In genomic region chr1:108557311-108557710, GRCh38 we compare ENCODE assay signal across 12 cellular contexts. TPM values are rescaled to one million over a fixed set of nuclear protein-coding genes. Genes with fewer than 3 reads are reported as not detected.
DNase-seq lines count a peak whose midpoint lies in the region; ATAC-seq lines count a peak whose summit lies in the region.
"Had no signal": no experiment of that assay in that cellular context is flagged by ENCODE, and none has a peak within 500 bp of the region (broad histone marks: within the 10 kb centered on the region; RNA-seq: fewer than 3 reads in every experiment).

No MANE protein-coding gene starts in this region.

- no peaks in the 10 kb centered on the region for H3K36me3 ChIP-seq in neuronal stem cell (replicated peaks in 1 of 2; ENCODE audit: control insufficient read depth in 2 of 2, insufficient read depth in 2 of 2, low read length in 2 of 2)
- H3K36me3 ChIP-seq: brain microvascular endothelial cell had no signal

- no CpG with 5 or more reads among the region's 1 CpG for WGBS in neuronal stem cell (ENCODE audit: extremely low coverage in 2 of 2, insufficient read length in 2 of 2, insufficient replicate concordance in 1 of 2), 2 donors

- H2BK5ac ChIP-seq in neuronal stem cell (ENCODE audit: low read length), result no peak overlapping the region

- no peaks in the 10 kb centered on the region for H3K79me1 ChIP-seq in neuronal stem cell (ENCODE audit: low read depth, low read length)

- H3K27me3 ChIP-seq in neuronal stem cell (ENCODE audit: control insufficient read depth in 3 of 3, insufficient read depth in 3 of 3, low read depth in 1 of 3, low read length in 3 of 3), result peaks cover 0 to 39% (median 0%) of the 10 kb centered on the region in 3 experiments
- H3K27me3 ChIP-seq: brain microvascular endothelial cell had no signal

- H3K4me3 ChIP-seq in neuronal stem cell (ENCODE audit: low read length in 2 of 2), result no peak overlapping the region

- H2AFZ ChIP-seq in neuronal stem cell (ENCODE audit: low read length), result peak overlapping the region; percentile 30

- no peak overlapping the region for H4K8ac ChIP-seq in neuronal stem cell (ENCODE audit: low read depth, low read length)

- H2BK15ac ChIP-seq in neuronal stem cell (ENCODE audit: low read length), result no peak overlapping the region

- no peaks in the 10 kb centered on the region for H3K9me3 ChIP-seq in neuronal stem cell (replicated peaks in 1 of 2; ENCODE audit: control insufficient read depth in 2 of 2, insufficient read depth in 1 of 2, low read depth in 1 of 2, low read length in 2 of 2)
- H3K9me3 ChIP-seq: Caco-2 had no signal

- no peak overlapping the region for H3K27ac ChIP-seq in neuronal stem cell (replicated peaks; ENCODE audit: low read length)
- H3K27ac ChIP-seq: brain microvascular endothelial cell had no signal

- DNase-seq in neuronal stem cell (ENCODE audit: low spot score) (no peak), SKM-1 treated with dmso at 0.1 percent for 144 hours (lab: John Stamatoyannopoulos, UW; ENCODE audit: unreplicated experiment) (no peak), COR-L47 (lab: John Stamatoyannopoulos, UW) (no peak)
- DNase-seq in activated T-cell treated with anti-CD3 and anti-CD28 coated beads, Interleukin-2, amount 50 U/mL, for 1 hour, result no peak
- DNase-seq: brain microvascular endothelial cell; Caco-2; stimulated activated CD8-positive, alpha-beta memory T cell treated with anti-CD3 and anti-CD28 coated beads, Interleukin-4, amount 100 ng/mL, for 48 hours had no signal

- no peak overlapping the region for H2AK5ac ChIP-seq in neuronal stem cell (ENCODE audit: low read depth, low read length)

- H3K18ac ChIP-seq in neuronal stem cell (ENCODE audit: low read length), result no peak overlapping the region

- H3K4me2 ChIP-seq in neuronal stem cell (ENCODE audit: insufficient read depth, low read length, poor library complexity, severe bottlenecking), result no peak overlapping the region

- H3K9ac ChIP-seq in neuronal stem cell (ENCODE audit: low read depth, low read length, poor library complexity), result no peak overlapping the region

- H4K91ac ChIP-seq in neuronal stem cell (ENCODE audit: low read depth, low read length, poor library complexity), result no peak overlapping the region

- H3K23ac ChIP-seq in neuronal stem cell (ENCODE audit: low read depth, low read length, poor library complexity), result no peak overlapping the region

- no peak overlapping the region for H3K4ac ChIP-seq in neuronal stem cell (ENCODE audit: low read length)

- H2BK12ac ChIP-seq in neuronal stem cell (ENCODE audit: low read length), result no peak overlapping the region

- no peak overlapping the region for H3K14ac ChIP-seq in neuronal stem cell (ENCODE audit: low read length)

- peaks cover 1 to 6% of the 10 kb centered on the region in 2 donors for H3K4me1 ChIP-seq in neuronal stem cell (ENCODE audit: control insufficient read depth in 2 of 2, insufficient read depth in 1 of 2, low read depth in 1 of 2, low read length in 2 of 2)

- H2BK120ac ChIP-seq in neuronal stem cell (ENCODE audit: low read depth, low read length), result no peak overlapping the region

- ATAC-seq in GM18861 (IDR thresholded peaks at IDR 0.05; ENCODE audit: unreplicated experiment) (peak; percentile 20), GM21825 (IDR thresholded peaks at IDR 0.05; ENCODE audit: unreplicated experiment) (peak; percentile 28), HG03565 (IDR thresholded peaks at IDR 0.05; ENCODE audit: unreplicated experiment) (peak; percentile 22), HG03025 (IDR thresholded peaks at IDR 0.05; ENCODE audit: low FRiP score, unreplicated experiment) (no peak)
- ATAC-seq: sciatic nerve had no signal

RNA-seq across cellular contexts. Expression of gene EEIG2, which starts 2.6 kb away (rescaled TPM):
- 5.3 TPM for polyA plus RNA-seq in neuronal stem cell (2013, experiment 1 of 2)
- 5.4 TPM for polyA plus RNA-seq in neuronal stem cell (2013, experiment 2 of 2)
